Comparison of ENCODE assay signal across 8 cellular contexts in the genomic region with DNA sequence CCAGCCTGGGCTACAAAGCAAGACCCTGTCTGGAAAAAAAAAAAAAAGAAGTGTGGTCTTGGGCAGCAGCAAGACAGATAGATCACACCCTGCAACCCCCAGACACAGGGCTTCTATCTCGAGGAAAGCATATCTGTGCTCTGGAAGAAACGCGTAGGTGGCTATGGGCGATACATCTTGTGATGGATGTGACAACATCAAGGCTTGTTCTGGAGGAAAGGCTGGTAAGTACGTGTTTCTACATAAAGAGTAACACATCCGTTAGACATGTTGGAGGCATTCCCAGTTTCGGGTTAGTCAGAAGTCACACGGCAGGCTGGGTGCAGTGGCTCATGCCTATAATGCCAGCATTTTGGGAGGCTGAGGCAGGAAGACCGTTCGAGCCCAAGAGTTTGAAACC. TPM values are rescaled to one million over a fixed set of nuclear protein-coding genes. Genes with fewer than 3 reads are reported as not detected.
DNase-seq lines count a peak whose midpoint lies in the region; ATAC-seq and TF ChIP-seq lines count a peak whose summit lies in the region.

No MANE protein-coding gene starts in this region.

- peaks cover 7% of the 10 kb centered on the region; the same call in 1 of the 2 replicates for H3K36me3 ChIP-seq in OCI-LY7 (ENCODE audit: insufficient read depth, low read length)

- H3K4me3 Mint-ChIP-seq in activated naive CD4-positive, alpha-beta T cell treated with anti-CD3 and anti-CD28 coated beads, Interleukin-2, amount 50 U/mL, for 24 hours, result peak overlapping the region; percentile 52

- CTCF ChIA-PET in OCI-LY7 (lab: Charles Lee; ENCODE audit: unreplicated experiment), result no interaction called here

- TF ChIP-seq CTCF in OCI-LY7 (conservative IDR thresholded peaks at IDR 0.05; ENCODE audit: low read length), result no peak

- in situ Hi-C loops in ACHN (cut with HindIII; ENCODE audit: low pct_ligation_motif_present, low pct_unique_long_range_greater_than_20kb, low sequenced_read_pairs), result no loop called here

- no peak overlapping the region for H3K4me3 ChIP-seq in OCI-LY7 (ENCODE audit: low read depth, low read length, poor library complexity, severe bottlenecking)

- peaks cover 9% of the 10 kb centered on the region for H3K4me1 Mint-ChIP-seq in activated naive CD4-positive, alpha-beta T cell treated with anti-CD3 and anti-CD28 coated beads, Interleukin-2, amount 50 U/mL, for 24 hours

- ATAC-seq in left ventricle myocardium superior (peak; percentile 37), GM18868 (IDR thresholded peaks at IDR 0.05; ENCODE audit: unreplicated experiment) (no peak)

- no peaks in the 10 kb centered on the region for H3K9me2 ChIP-seq in OCI-LY7 (ENCODE audit: insufficient read depth, low read length)

- no peak overlapping the region for H2AFZ ChIP-seq in OCI-LY7 (ENCODE audit: low read length)

- no peak overlapping the region for H3K27ac Mint-ChIP-seq in activated naive CD4-positive, alpha-beta T cell treated with anti-CD3 and anti-CD28 coated beads, Interleukin-2, amount 50 U/mL, for 24 hours

- no peaks in the 10 kb centered on the region for H3K9me3 Mint-ChIP-seq in activated naive CD4-positive, alpha-beta T cell treated with anti-CD3 and anti-CD28 coated beads, Interleukin-2, amount 50 U/mL, for 24 hours

- H3K79me2 ChIP-seq in OCI-LY7 (ENCODE audit: insufficient read depth, low read depth, low read length), result no peaks in the 10 kb centered on the region

- H3K36me3 Mint-ChIP-seq in activated naive CD4-positive, alpha-beta T cell treated with anti-CD3 and anti-CD28 coated beads, Interleukin-2, amount 50 U/mL, for 24 hours, result peaks cover 2% of the 10 kb centered on the region

- H3K27me3 Mint-ChIP-seq in activated naive CD4-positive, alpha-beta T cell treated with anti-CD3 and anti-CD28 coated beads, Interleukin-2, amount 50 U/mL, for 24 hours, result no peaks in the 10 kb centered on the region

- no peaks in the 10 kb centered on the region for H3K9me3 ChIP-seq in OCI-LY7 (ENCODE audit: low read length)

- H3K27ac ChIP-seq in OCI-LY7 (ENCODE audit: low read depth, low read length, poor library complexity, severe bottlenecking), result no peak overlapping the region

- POLR2A ChIA-PET in OCI-LY7 (lab: Charles Lee), result no interaction called here

- no peak overlapping the region for H3K4me2 ChIP-seq in OCI-LY7 (ENCODE audit: low read length)

- DNase-seq in ACHN (peak; percentile 83), HPDE6-E6E7 (ENCODE audit: extremely low spot score) (peak; percentile 77), left ventricle myocardium superior (no peak), stromal cell of bone marrow (ENCODE audit: low read depth) (peak; percentile 98), COLO668 (lab: John Stamatoyannopoulos, UW; ENCODE audit: unreplicated experiment) (no peak), OCI-LY7 (ENCODE audit: low spot score) (no peak)

- no TSS peak for BruUV-seq in OCI-LY7 (replicated peaks; lab: Mats Ljungman, UMichigan)

- H4K20me1 ChIP-seq in OCI-LY7 (ENCODE audit: insufficient read depth, low read length), result no peaks in the 10 kb centered on the region

- intact Hi-C loops in left ventricle myocardium superior (cut with micrococcal nuclease) (no loop called here), OCI-LY7 (cut with micrococcal nuclease; ENCODE audit: unreplicated experiment) (no loop called here)

- peaks cover 3% of the 10 kb centered on the region for H3K4me1 ChIP-seq in OCI-LY7 (ENCODE audit: insufficient read depth, low read length, poor library complexity, severe bottlenecking)

RNA-seq across cellular contexts. Expression of gene DHDH, which starts 6.6 kb away (rescaled TPM):
- total RNA-seq in left ventricle myocardium superior (not detected), OCI-LY7 (2022) (0.53 TPM in 1 of 2 replicates, not detected in the other)
- total RNA-seq in OCI-LY7 (2014; rRNA removed; shearing (Covaris generic)), result not detected in 2 replicates

RNA-seq across cellular contexts. Expression of gene NUCB1, which starts 26.8 kb away (rescaled TPM):
- 265 TPM for total RNA-seq in left ventricle myocardium superior
- total RNA-seq in OCI-LY7 (2014; rRNA removed; shearing (Covaris generic)), result 72.6 and 88.7 TPM in 2 replicates
- total RNA-seq in OCI-LY7 (2022), result 73.6 and 85.3 TPM in 2 replicates

RNA-seq across cellular contexts. Expression of gene BAX, which starts 27.8 kb away (rescaled TPM):
- total RNA-seq in left ventricle myocardium superior (22.0 TPM), OCI-LY7 (2022) (83.9 and 93.7 TPM in 2 replicates)
- total RNA-seq in OCI-LY7 (2014; rRNA removed; shearing (Covaris generic)), result 94.9 and 95.2 TPM in 2 replicates

RNA-seq across cellular contexts. Expression of gene TULP2, which starts 28.4 kb away (rescaled TPM):
- total RNA-seq in left ventricle myocardium superior (not detected), OCI-LY7 (2022) (1.6 and 2.9 TPM in 2 replicates)
- 0.47 TPM in 1 of 2 replicates, not detected in the other for total RNA-seq in OCI-LY7 (2014; rRNA removed; shearing (Covaris generic))

RNA-seq across cellular contexts. Expression of gene FTL, which starts 38.2 kb away (rescaled TPM):
- total RNA-seq in left ventricle myocardium superior, result 684 TPM
- total RNA-seq in OCI-LY7 (2014; rRNA removed; shearing (Covaris generic)), result 562 and 602 TPM in 2 replicates
- 438 and 467 TPM in 2 replicates for total RNA-seq in OCI-LY7 (2022)

Comparison
In these comparisons a context has a peak if more than half of its experiments do, and no peak if none do; other contexts are left out.
1. DNase-seq: peak in ACHN (single experiment), HPDE6-E6E7 (single experiment) and stromal cell of bone marrow (single experiment); none in left ventricle myocardium superior (single experiment), COLO668 (single experiment) and OCI-LY7 (single experiment).